ENCODE assay signal across 12 cellular contexts in genomic region chr16:27430923-27431484, GRCh38. TPM values are rescaled to one million over a fixed set of nuclear protein-coding genes. Genes with fewer than 3 reads are reported as not detected.
DNase-seq lines count a peak whose midpoint lies in the region; ATAC-seq, FAIRE-seq and TF ChIP-seq lines count a peak whose summit lies in the region.
"Had no signal": no experiment of that assay in that cellular context is flagged by ENCODE, and none has a peak within 500 bp of the region (broad histone marks: within the 10 kb centered on the region; RNA-seq: fewer than 3 reads in every experiment).

No MANE protein-coding gene starts in this region.

- H3K4me1 Mint-ChIP-seq in CD4-positive, CD25-positive, alpha-beta regulatory T cell, result peaks cover 7 to 60% (median 24%) of the 10 kb centered on the region in 4 donors
- peaks cover 56% of the 10 kb centered on the region for H3K4me1 Mint-ChIP-seq in activated CD4-positive, alpha-beta T cell treated with anti-CD3 and anti-CD28 coated beads, Interleukin-2, amount 10 ng/mL, durations not matched to agents 7 days and 5 days
- no peaks in the 10 kb centered on the region for H3K4me1 Mint-ChIP-seq in Calu3 (ENCODE audit: low read depth, unreplicated experiment)

- intact Hi-C loops in Calu3 (cut with micrococcal nuclease; ENCODE audit: unreplicated experiment), result no loop called here

- FAIRE-seq in RCC 7860 (lab: Jason Lieb, UNC), result no peak

- H3K36me3 ChIP-seq in CD4-positive, CD25-positive, alpha-beta regulatory T cell (ENCODE audit: control insufficient read depth, insufficient read depth, low read length), result peaks cover 56% of the 10 kb centered on the region
- H3K36me3 ChIP-seq: ascending aorta had no signal

- H3K27ac Mint-ChIP-seq in CD4-positive, CD25-positive, alpha-beta regulatory T cell, result peak overlapping the region; percentile 38 to 86 (median 82)
- H3K27ac Mint-ChIP-seq in activated CD4-positive, alpha-beta T cell treated with anti-CD3 and anti-CD28 coated beads, Interleukin-2, amount 10 ng/mL, durations not matched to agents 7 days and 5 days, result peak overlapping the region; percentile 57
- H3K27ac Mint-ChIP-seq in Calu3 (ENCODE audit: unreplicated experiment), result no peak overlapping the region

- H3K4me3 ChIP-seq in CD4-positive, CD25-positive, alpha-beta regulatory T cell (ENCODE audit: low read depth, low read length), result no peak overlapping the region
- H3K4me3 ChIP-seq: ascending aorta had no signal

- H3K27me3 ChIP-seq in CD4-positive, CD25-positive, alpha-beta regulatory T cell (ENCODE audit: control insufficient read depth, insufficient read depth, low read length), result no peaks in the 10 kb centered on the region
- H3K27me3 ChIP-seq: ascending aorta had no signal

- POLR2A ChIA-PET in activated CD4-positive, alpha-beta T cell treated with anti-CD3 and anti-CD28 coated beads, Interleukin-2, amount 10 ng/mL, durations not matched to agents 7 days and 5 days (lab: Charles Lee), result interaction anchor here (0.6 kb wide), 1 partner anchor 176 kb away, joined by 4 read pairs; no protein-coding TSS in a partner anchor

- no peak for DNase-seq in CD4-positive, CD25-positive, alpha-beta regulatory T cell
- no peak for DNase-seq in activated CD4-positive, alpha-beta T cell treated with anti-CD3 and anti-CD28 coated beads, Interleukin-2, amount 10 ng/mL, durations not matched to agents 7 days and 5 days
- DNase-seq in islet precursor cell (peak; percentile 51), Calu3 (no peak), RCC 7860 (ENCODE audit: low spot score) (no peak), NCI-H146 (lab: John Stamatoyannopoulos, UW) (no peak)
- no peak for DNase-seq in effector CD8-positive, alpha-beta T cell (lab: John Stamatoyannopoulos, UW)
- DNase-seq: DMS53, NCI-H1092, SIG-M5 had no signal

- no peak overlapping the region for H3K4me3 Mint-ChIP-seq in CD4-positive, CD25-positive, alpha-beta regulatory T cell
- no peak overlapping the region for H3K4me3 Mint-ChIP-seq in activated CD4-positive, alpha-beta T cell treated with anti-CD3 and anti-CD28 coated beads, Interleukin-2, amount 10 ng/mL, durations not matched to agents 7 days and 5 days
- no peak overlapping the region for H3K4me3 Mint-ChIP-seq in Calu3 (ENCODE audit: low read depth, unreplicated experiment)

- no peaks in the 10 kb centered on the region for H3K9me3 ChIP-seq in CD4-positive, CD25-positive, alpha-beta regulatory T cell (ENCODE audit: control insufficient read depth in 2 of 2, low read length in 2 of 2)
- H3K9me3 ChIP-seq: ascending aorta had no signal

- H3K9me3 Mint-ChIP-seq in CD4-positive, CD25-positive, alpha-beta regulatory T cell, result no peaks in the 10 kb centered on the region
- no peaks in the 10 kb centered on the region for H3K9me3 Mint-ChIP-seq in activated CD4-positive, alpha-beta T cell treated with anti-CD3 and anti-CD28 coated beads, Interleukin-2, amount 10 ng/mL, durations not matched to agents 7 days and 5 days
- H3K9me3 Mint-ChIP-seq in Calu3 (ENCODE audit: low read depth, unreplicated experiment), result no peaks in the 10 kb centered on the region

- ATAC-seq in CD4-positive, CD25-positive, alpha-beta regulatory T cell (ENCODE audit: low read depth in 2 of 2), result no peak
- peak; percentile 36 for ATAC-seq in GM21717 (IDR thresholded peaks at IDR 0.05; ENCODE audit: unreplicated experiment)

- no peak overlapping the region for H3K27ac ChIP-seq in CD4-positive, CD25-positive, alpha-beta regulatory T cell (ENCODE audit: insufficient read depth, low read length, poor library complexity, severe bottlenecking)
- H3K27ac ChIP-seq: ascending aorta had no signal

- H3K36me3 Mint-ChIP-seq in CD4-positive, CD25-positive, alpha-beta regulatory T cell, result peaks cover 27% of the 10 kb centered on the region
- peaks cover 65% of the 10 kb centered on the region for H3K36me3 Mint-ChIP-seq in activated CD4-positive, alpha-beta T cell treated with anti-CD3 and anti-CD28 coated beads, Interleukin-2, amount 10 ng/mL, durations not matched to agents 7 days and 5 days (ENCODE audit: low read depth)
- H3K36me3 Mint-ChIP-seq in Calu3 (ENCODE audit: insufficient read depth, unreplicated experiment), result no peaks in the 10 kb centered on the region

- no peak for TF ChIP-seq CTCF in Calu3 (IDR thresholded peaks at IDR 0.05; ENCODE audit: unreplicated experiment)

- BruUV-seq in Calu3 (replicated peaks; lab: Mats Ljungman, UMichigan), result no TSS peak

- H3K27me3 Mint-ChIP-seq in CD4-positive, CD25-positive, alpha-beta regulatory T cell, result no peaks in the 10 kb centered on the region
- no peaks in the 10 kb centered on the region for H3K27me3 Mint-ChIP-seq in activated CD4-positive, alpha-beta T cell treated with anti-CD3 and anti-CD28 coated beads, Interleukin-2, amount 10 ng/mL, durations not matched to agents 7 days and 5 days
- H3K27me3 Mint-ChIP-seq in Calu3 (ENCODE audit: unreplicated experiment), result peaks cover 63% of the 10 kb centered on the region

- CTCF ChIA-PET in activated CD4-positive, alpha-beta T cell treated with anti-CD3 and anti-CD28 coated beads, Interleukin-2, amount 10 ng/mL, durations not matched to agents 7 days and 5 days (lab: Charles Lee), result no interaction called here
- CTCF ChIA-PET in Calu3 (lab: Charles Lee), result interaction anchor here (0.7 kb wide), 1 partner anchor 27 kb away, joined by 3 read pairs; no protein-coding TSS in a partner anchor

- H3K4me1 ChIP-seq in CD4-positive, CD25-positive, alpha-beta regulatory T cell (ENCODE audit: control insufficient read depth, insufficient read depth, low read length, poor library complexity, severe bottlenecking), result peaks cover 15% of the 10 kb centered on the region
- H3K4me1 ChIP-seq: ascending aorta had no signal

RNA-seq across cellular contexts. Expression of gene IL21R, which starts 29.0 kb away (rescaled TPM):
- total RNA-seq in CD4-positive, CD25-positive, alpha-beta regulatory T cell, result 63.1 TPM
- 10 to 100 TPM; 34.3 to 50.7 (median 37.3) TPM for polyA plus RNA-seq in CD4-positive, CD25-positive, alpha-beta regulatory T cell
- total RNA-seq in activated CD4-positive, alpha-beta T cell treated with anti-CD3 and anti-CD28 coated beads, Interleukin-2, amount 10 ng/mL, durations not matched to agents 7 days and 5 days, result 10 to 100 TPM; 44.4 to 45.6 TPM
- total RNA-seq in Calu3 (2022), result not detected in 2 replicates

Comparison
In these comparisons a context has a peak if more than half of its experiments do, and no peak if none do; other contexts are left out.
1. RNA of gene IL21R, which starts 29.0 kb away (total RNA-seq): 63.1 TPM in CD4-positive, CD25-positive, alpha-beta regulatory T cell (single experiment) and 44.4 to 45.6 TPM in activated CD4-positive, alpha-beta T cell treated with anti-CD3 and anti-CD28 coated beads, Interleukin-2, amount 10 ng/mL, durations not matched to agents 7 days and 5 days; not detected in Calu3; every median in the first group is over 10 times any median in the second.